In the genomic region with DNA sequence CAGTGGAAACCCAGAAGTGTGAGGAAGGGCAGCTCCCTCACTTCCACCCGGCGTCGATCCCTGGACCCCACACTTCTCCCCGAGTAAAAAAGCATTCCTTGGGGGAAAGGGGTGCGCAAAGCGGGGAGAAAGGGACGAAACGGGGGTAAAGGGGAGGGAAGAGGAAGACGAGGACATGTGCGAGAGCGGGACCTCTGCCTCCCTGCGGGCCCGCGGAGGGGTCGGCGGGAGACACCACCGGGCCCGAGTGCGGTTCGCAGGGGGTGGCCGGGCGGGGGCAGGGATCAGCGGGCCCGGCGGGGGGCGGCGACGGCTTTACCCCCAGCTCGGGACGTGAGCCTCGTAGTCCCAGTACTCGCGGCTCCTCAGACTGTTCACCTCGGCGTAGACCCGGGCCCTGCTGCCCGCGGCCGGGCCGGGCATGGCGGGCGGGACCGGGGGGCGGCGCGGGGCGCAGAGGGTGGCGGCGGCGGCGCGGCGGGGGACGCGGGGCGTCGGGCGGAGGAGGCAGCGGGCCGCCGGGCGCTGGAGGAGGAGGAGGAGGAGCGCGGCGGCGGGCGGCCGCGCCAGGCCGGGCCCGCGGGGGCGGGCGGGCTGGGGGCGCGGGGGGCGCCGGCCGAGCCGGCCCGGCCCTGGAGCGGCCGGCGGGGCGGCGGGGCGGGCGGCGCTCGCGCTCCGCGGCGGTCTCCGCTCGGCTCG, we compare ENCODE assay signal across 8 cellular contexts. TPM values are rescaled to one million over a fixed set of nuclear protein-coding genes. Genes with fewer than 3 reads are reported as not detected.
DNase-seq lines count a peak whose midpoint lies in the region; ATAC-seq, FAIRE-seq and TF ChIP-seq lines count a peak whose summit lies in the region.

No MANE protein-coding gene starts in this region.

- no peaks in the 10 kb centered on the region for H3K27me3 ChIP-seq in CD8-positive, alpha-beta T cell (ENCODE audit: insufficient read depth, low read length)
- peaks cover 14% of the 10 kb centered on the region for H3K27me3 ChIP-seq in IMR-90 (ENCODE audit: control insufficient read depth, insufficient read depth, low read length)
- H3K27me3 ChIP-seq in GM12878 (replicated peaks in 1 of 2; ENCODE audit: control insufficient read depth in 2 of 2, insufficient read depth in 2 of 2, low read length in 1 of 2): no peaks in the 10 kb centered on the region
- no peaks in the 10 kb centered on the region for H3K27me3 ChIP-seq in left lung
- H3K27me3 ChIP-seq in tibial artery: peaks cover 0 to 5% of the 10 kb centered on the region in 2 donors

- no peak overlapping the region for H2BK15ac ChIP-seq in IMR-90 (ENCODE audit: low read depth, low read length)

- peaks cover 45% of the 10 kb centered on the region for H3K4me1 Mint-ChIP-seq in CD8-positive, alpha-beta T cell (ENCODE audit: low read depth)

- SMC1A ChIA-PET in GM12878 (lab: Charles Lee; ENCODE audit: uncharacterized antibody, unreplicated experiment): interaction anchor here (0.6 to 5.3 kb wide), 7 partner anchors 17 to 289 kb away, joined by 3 to 35 read pairs (median 5); a partner anchor contains a TSS

- H3K9me3 ChIP-seq in CD8-positive, alpha-beta T cell (ENCODE audit: low read length): no peaks in the 10 kb centered on the region
- H3K9me3 ChIP-seq in IMR-90 (ENCODE audit: control insufficient read depth, insufficient read depth, low read length) (no peaks in the 10 kb centered on the region), GM12878 (replicated peaks; ENCODE audit: control insufficient read depth, insufficient read depth, low read length) (no peaks in the 10 kb centered on the region), left lung (no peaks in the 10 kb centered on the region), tibial artery (no peaks in the 10 kb centered on the region)

- peaks cover 26% of the 10 kb centered on the region for H3K4me1 ChIP-seq in CD8-positive, alpha-beta T cell (ENCODE audit: insufficient read depth, low read length)
- H3K4me1 ChIP-seq in IMR-90 (ENCODE audit: control insufficient read depth, insufficient read depth, low read length) (peaks cover 4% of the 10 kb centered on the region), GM12878 (ENCODE audit: control insufficient read depth, insufficient read depth, low read length) (peaks cover 4% of the 10 kb centered on the region), left lung (peaks cover 7 to 31% of the 10 kb centered on the region in 2 donors), tibial artery (peaks cover 3 to 24% (median 16%) of the 10 kb centered on the region in 4 donors)

- H3K27me3 Mint-ChIP-seq in CD8-positive, alpha-beta T cell (ENCODE audit: low read depth): peaks cover 7% of the 10 kb centered on the region

- H4K91ac ChIP-seq in IMR-90 (ENCODE audit: insufficient read depth, low read depth, low read length): no peak overlapping the region

- no peak for TF ChIP-seq EP300 in GM12878 (IDR thresholded peaks at IDR 0.05; ENCODE audit: borderline replicate concordance in 1 of 2, control insufficient read depth in 1 of 2, low read depth in 2 of 2, low read length in 2 of 2)

- intact Hi-C loops in CD8-positive, alpha-beta T cell (cut with DNase I, micrococcal nuclease): loop anchor here (1.0 to 10.0 kb wide), 10 partner anchors 40 to 463 kb away; a partner anchor contains a TSS
- intact Hi-C loops in IMR-90 (cut with micrococcal nuclease) (loop anchor here (1.0 to 5.0 kb wide), 4 partner anchors 109 to 1430 kb away; no protein-coding TSS in a partner anchor), GM12878 (cut with micrococcal nuclease; ENCODE audit: unreplicated experiment) (loop anchor here (1.0 to 10.0 kb wide), 2 partner anchors 50 to 173 kb away; a partner anchor contains a TSS), left lung (cut with DNase I) (loop anchor here in 1 of 2 donors (5.0 kb wide), 1 partner anchor 175 kb away; no protein-coding TSS in a partner anchor), tibial artery (cut with DNase I; ENCODE audit: low total_unique reads) (loop anchor here (5.0 to 10.0 kb wide), 2 partner anchors 175 to 1093 kb away; no protein-coding TSS in a partner anchor)

- H3K27ac Mint-ChIP-seq in CD8-positive, alpha-beta T cell: peak overlapping the region; percentile 88

- RAD21 ChIA-PET in GM12878 (lab: Charles Lee; ENCODE audit: unreplicated experiment): interaction anchor here (0.9 to 5.0 kb wide), 4 partner anchors 46 to 195 kb away, joined by 3 to 34 read pairs (median 18); a partner anchor contains a TSS

- H3K4me3 Mint-ChIP-seq in CD8-positive, alpha-beta T cell: peak overlapping the region; percentile 89

- POLR2A ChIA-PET in CD8-positive, alpha-beta T cell (lab: Charles Lee): no interaction called here
- POLR2A ChIA-PET in IMR-90 (lab: Charles Lee; ENCODE audit: unreplicated experiment) (no interaction called here), GM12878 (lab: Charles Lee) (interaction anchor here (1.0 to 2.2 kb wide), 2 partner anchors 46 to 52 kb away, joined by 4 to 8 read pairs; a partner anchor contains a TSS)

- no peak overlapping the region for H3K27ac ChIP-seq in CD8-positive, alpha-beta T cell (ENCODE audit: low read depth, low read length)
- peak overlapping the region; percentile 48 for H3K27ac ChIP-seq in IMR-90 (ENCODE audit: insufficient read depth, low read length)
- peak overlapping the region; percentile 69 for H3K27ac ChIP-seq in GM12878 (ENCODE audit: control insufficient read depth, insufficient read depth)
- peak overlapping the region in 1 of 2 donors; percentile 37 for H3K27ac ChIP-seq in left lung
- H3K27ac ChIP-seq in tibial artery: peak overlapping the region; percentile 46 to 67

- peak overlapping the region; percentile 56 for H3K4me3 ChIP-seq in CD8-positive, alpha-beta T cell (ENCODE audit: low read depth, low read length)
- H3K4me3 ChIP-seq in IMR-90 (ENCODE audit: insufficient read depth, low read depth, low read length) (peak overlapping the region; percentile 82), GM12878 (peak overlapping the region; percentile 95), left lung (peak overlapping the region; percentile 71 to 78), tibial artery (peak overlapping the region; percentile 68 to 86)

- dilution Hi-C loops in IMR-90 (cut with HindIII; ENCODE audit: low sequenced_read_pairs, unreplicated experiment): no loop called here

- TF ChIP-seq RAD21 in IMR-90 (IDR thresholded peaks at IDR 0.05; ENCODE audit: low read length): no peak
- no peak for TF ChIP-seq RAD21 in GM12878 (IDR thresholded peaks at IDR 0.05; ENCODE audit: insufficient read depth, low read depth, low read length)

- peaks cover 6% of the 10 kb centered on the region; the same call in 1 of the 2 replicates for H3K9me1 ChIP-seq in IMR-90 (ENCODE audit: insufficient read depth, low read length)

- no peak overlapping the region for H2BK120ac ChIP-seq in IMR-90 (ENCODE audit: low read depth, low read length)

- TF ChIP-seq POLR2A in IMR-90 (IDR thresholded peaks at IDR 0.05; ENCODE audit: low read depth, low read length) (0 out of 2 replicates have a peak, but pooled peaks have one; percentile 15), GM12878 (IDR thresholded peaks at IDR 0.05; ENCODE audit: low read depth, low read length) (peak; percentile 14; the same call in 1 of the 2 replicates)

- H3K4ac ChIP-seq in IMR-90 (ENCODE audit: low read depth, low read length): 0 out of 2 replicates have a peak overlapping the region, but pooled peaks have one; percentile 16

- CTCF ChIA-PET in CD8-positive, alpha-beta T cell (lab: Charles Lee): interaction anchor here (1.0 to 1.3 kb wide), 2 partner anchors 16 to 68 kb away, joined by 3 to 6 read pairs; a partner anchor contains a TSS
- CTCF ChIA-PET in IMR-90 (lab: Yijun Ruan, JAX): no interaction called here
- CTCF ChIA-PET in GM12878 (lab: Yijun Ruan, JAX): interaction anchor here (0.9 to 3.5 kb wide), 9 partner anchors 17 to 139 kb away, joined by 3 to 30 read pairs (median 6); a partner anchor contains a TSS

- H2BK20ac ChIP-seq in IMR-90 (ENCODE audit: low read depth, low read length): no peak overlapping the region

- peaks cover 31% of the 10 kb centered on the region for H3K79me2 ChIP-seq in GM12878 (ENCODE audit: control insufficient read depth, insufficient read depth, low read length)

- H2AFZ ChIP-seq in IMR-90 (replicated peaks; ENCODE audit: low read length, poor library complexity) (peak overlapping the region; percentile 80), GM12878 (ENCODE audit: control insufficient read depth, low read depth, low read length) (no peak overlapping the region)

- H3K79me1 ChIP-seq in IMR-90 (ENCODE audit: low read depth in 1 of 2, low read length in 2 of 2): peaks cover 13 to 24% of the 10 kb centered on the region in 2 experiments

- H3K36me3 Mint-ChIP-seq in CD8-positive, alpha-beta T cell: peaks cover 42% of the 10 kb centered on the region

- H4K8ac ChIP-seq in IMR-90 (ENCODE audit: low read depth in 2 of 2, low read length in 2 of 2): no peak overlapping the region; a peak in 2 of 4 replicates

- H3K56ac ChIP-seq in IMR-90 (ENCODE audit: extremely low read depth, insufficient read depth, low read length): no peak overlapping the region; the same call in 1 of the 2 replicates

- H4K20me1 ChIP-seq in IMR-90 (ENCODE audit: insufficient read depth, low read length) (peaks cover 8% of the 10 kb centered on the region; the same call in 1 of the 2 replicates), GM12878 (ENCODE audit: control insufficient read depth, insufficient read depth) (no peaks in the 10 kb centered on the region)

- H3K23ac ChIP-seq in IMR-90 (ENCODE audit: low read depth, low read length): peak overlapping the region; percentile 90

- H3K9ac ChIP-seq in IMR-90 (ENCODE audit: low read depth, low read length) (peak overlapping the region; percentile 77), GM12878 (ENCODE audit: control insufficient read depth, insufficient read depth, low read length) (peak overlapping the region; percentile 86)

- in situ Hi-C loops in IMR-90 (cut with MboI; ENCODE audit: low sequenced_read_pairs) (no loop called here), GM12878 (cut with MboI) (no loop called here)

- 0 out of 2 replicates have a peak overlapping the region, but pooled peaks have one; percentile 31 for H3K14ac ChIP-seq in IMR-90 (replicated peaks; ENCODE audit: low read depth, low read length)

- no peak overlapping the region for H3K18ac ChIP-seq in IMR-90 (ENCODE audit: low read depth, low read length)

- ATAC-seq in CD8-positive, alpha-beta T cell: peak; percentile 45
- ATAC-seq in IMR-90 (ENCODE audit: low read depth) (peak; percentile 47), GM12878 (peak; percentile 10; the same call in 2 of the 3 replicates), left lung (no peak)

- BruUV-seq in IMR-90 (replicated peaks; lab: Mats Ljungman, UMichigan): no TSS peak
- BruUV-seq in GM12878 (replicated peaks; lab: Mats Ljungman, UMichigan): no TSS peak

- H2BK5ac ChIP-seq in IMR-90 (ENCODE audit: low read depth, low read length, poor library complexity, severe bottlenecking): no peak overlapping the region

- no peaks in the 10 kb centered on the region for H3K9me3 Mint-ChIP-seq in CD8-positive, alpha-beta T cell

- FAIRE-seq in GM12878 (lab: Jason Lieb, UNC): no peak

- H3K36me3 ChIP-seq in CD8-positive, alpha-beta T cell (ENCODE audit: insufficient read depth, low read length): no peaks in the 10 kb centered on the region
- H3K36me3 ChIP-seq in IMR-90 (ENCODE audit: control insufficient read depth, insufficient read depth, low read length) (peaks cover 9% of the 10 kb centered on the region), GM12878 (ENCODE audit: control insufficient read depth in 2 of 2, insufficient read depth in 2 of 2, low read length in 1 of 2) (peaks cover 0 to 5% of the 10 kb centered on the region in 2 experiments; a peak in 2 of 4 replicates), left lung (peaks cover 0 to 28% of the 10 kb centered on the region in 2 donors), tibial artery (peaks cover 0 to 32% (median 9%) of the 10 kb centered on the region in 3 donors)

- H3K4me2 ChIP-seq in IMR-90 (ENCODE audit: low read depth, low read length) (peak overlapping the region; percentile 68), GM12878 (ENCODE audit: control insufficient read depth, insufficient read depth) (peak overlapping the region; percentile 92)

- WGBS in IMR-90 (ENCODE audit: extremely low coverage in 2 of 2, insufficient read length in 1 of 2), 2 experiments: 0% methylated on average over 12 of the region's 97 CpGs; no CpG with 5 or more reads in 1 of the 2 experiments
- WGBS in GM12878 (ENCODE audit: insufficient coverage, insufficient replicate concordance, low lambda C conversion rate, missing lambda C conversion rate): 0% methylated on average over 7 of the region's 97 CpGs

- DNase-seq in CD8-positive, alpha-beta T cell: peak in 1 of 7 experiments; percentile 10
- DNase-seq in GM20000 (ENCODE audit: low spot score) (peak; percentile 53), IMR-90 (no peak), GM12878 (ENCODE audit: low read depth, low spot score) (no peak), left lung (peak in 1 of 2 donors; percentile 77), tibial artery (no peak), kidney glomerular epithelial cell (lab: John Stamatoyannopoulos, UW) (no peak), NCI-H2171 treated with DMSO at 0.1 percent for 48 hours (lab: John Stamatoyannopoulos, UW) (no peak)

- H2AK5ac ChIP-seq in IMR-90 (ENCODE audit: low read depth, low read length): no peak overlapping the region

- no peak for TF ChIP-seq CTCF in CD8-positive, alpha-beta T cell (IDR thresholded peaks at IDR 0.05)
- TF ChIP-seq CTCF in GM20000 (IDR thresholded peaks at IDR 0.05; ENCODE audit: extremely low read depth, missing control alignments) (no peak), IMR-90 (conservative IDR thresholded peaks at IDR 0.05; ENCODE audit: low read depth, low read length) (no peak), GM12878 (IDR thresholded peaks at IDR 0.05 in 2 of 3, conservative IDR thresholded peaks at IDR 0.05 in 1 of 3; ENCODE audit: control insufficient read depth in 2 of 3, extremely low read depth in 1 of 3, insufficient read depth in 1 of 3, low read depth in 3 of 3, low read length in 3 of 3) (no peak), left lung (IDR thresholded peaks at IDR 0.05) (no peak), tibial artery (IDR thresholded peaks at IDR 0.05) (no peak)

- peak overlapping the region; percentile 58 for H2AK9ac ChIP-seq in IMR-90 (replicated peaks; ENCODE audit: low read depth, low read length, poor library complexity)

- H4K5ac ChIP-seq in IMR-90 (ENCODE audit: low read depth, low read length): no peak overlapping the region

RNA-seq across cellular contexts. Expression of a gene that starts 0.4 kb away (rescaled TPM):
- 10 to 100 TPM; 53.3 to 58.4 TPM for total RNA-seq in CD8-positive, alpha-beta T cell
- 15.6 and 16.9 TPM in 2 replicates for total RNA-seq in IMR-90 (2012; rRNA removed)
- polyA plus RNA-seq in IMR-90 (2012; rRNA removed): 21.1 and 27.5 TPM in 2 replicates
- polyA plus RNA-seq in IMR-90 (2012; cell fraction: cytosol; rRNA removed): 9.9 and 19.9 TPM in 2 replicates
- polyA plus RNA-seq in IMR-90 (2012; cell fraction: nucleus; rRNA removed; ENCODE audit: low replicate concordance): 6.6 and 27.4 TPM in 2 replicates
- 36.7 and 37.3 TPM in 2 replicates for total RNA-seq in GM12878 (2013; cell fraction: nucleolus; rRNA removed)
- 15.7 and 18.0 TPM in 2 replicates for total RNA-seq in GM12878 (2014; rRNA removed)
- 40.3 and 41.5 TPM in 2 replicates for total RNA-seq in GM12878 (2014; rRNA removed; fragmentation: Illumina TruSeq; extraction: Trizol)
- total RNA-seq in GM12878 (2021): 74.4 and 79.1 TPM in 2 replicates
- polyA plus RNA-seq in GM12878 (2011; ENCODE audit: low read depth): 39.6 TPM
- 48.6 and 52.2 TPM in 2 replicates for polyA plus RNA-seq in GM12878 (2011; rRNA removed)
- polyA plus RNA-seq in GM12878 (2011; cell fraction: cytosol; rRNA removed): 33.2 and 51.6 TPM in 2 replicates
- 35.7 and 38.7 TPM in 2 replicates for polyA plus RNA-seq in GM12878 (2011; cell fraction: nucleus; rRNA removed)
- polyA plus RNA-seq in GM12878 (2012): 51.1 and 54.3 TPM in 2 replicates
- 62.4 and 69.2 TPM in 2 replicates for polyA plus RNA-seq in GM12878 (2014; fragmentation: Illumina TruSeq; extraction: Trizol)
- polyA plus RNA-seq in GM12878 (2014; fragmentation: Nextera tagmentation; extraction: Ambion mirVana): 10 to 100 TPM; 17.4 to 18.0 TPM
- 28.9 and 29.6 TPM in 2 replicates for polyA plus RNA-seq in GM12878 (2014; rRNA removed)
- polyA plus RNA-seq in GM12878 (2016; fragmentation: Nextera tagmentation; extraction: Ambion mirVana): 10 to 100 TPM; 27.9 to 29.9 TPM
- 82.8 and 119 TPM in 2 replicates for polyA minus RNA-seq in GM12878 (2011; rRNA and poly(A)+ RNA removed)
- 32.7 and 34.7 TPM in 2 replicates for polyA minus RNA-seq in GM12878 (2011; cell fraction: cytosol; rRNA and poly(A)+ RNA removed)
- 15.2 and 21.4 TPM in 2 replicates for polyA minus RNA-seq in GM12878 (2011; cell fraction: nucleus; rRNA and poly(A)+ RNA removed)
- 10 to 100 TPM; 55.5 to 69.0 TPM for total RNA-seq in left lung
